ENCODE assay signal across 1 cellular context in the genomic region with DNA sequence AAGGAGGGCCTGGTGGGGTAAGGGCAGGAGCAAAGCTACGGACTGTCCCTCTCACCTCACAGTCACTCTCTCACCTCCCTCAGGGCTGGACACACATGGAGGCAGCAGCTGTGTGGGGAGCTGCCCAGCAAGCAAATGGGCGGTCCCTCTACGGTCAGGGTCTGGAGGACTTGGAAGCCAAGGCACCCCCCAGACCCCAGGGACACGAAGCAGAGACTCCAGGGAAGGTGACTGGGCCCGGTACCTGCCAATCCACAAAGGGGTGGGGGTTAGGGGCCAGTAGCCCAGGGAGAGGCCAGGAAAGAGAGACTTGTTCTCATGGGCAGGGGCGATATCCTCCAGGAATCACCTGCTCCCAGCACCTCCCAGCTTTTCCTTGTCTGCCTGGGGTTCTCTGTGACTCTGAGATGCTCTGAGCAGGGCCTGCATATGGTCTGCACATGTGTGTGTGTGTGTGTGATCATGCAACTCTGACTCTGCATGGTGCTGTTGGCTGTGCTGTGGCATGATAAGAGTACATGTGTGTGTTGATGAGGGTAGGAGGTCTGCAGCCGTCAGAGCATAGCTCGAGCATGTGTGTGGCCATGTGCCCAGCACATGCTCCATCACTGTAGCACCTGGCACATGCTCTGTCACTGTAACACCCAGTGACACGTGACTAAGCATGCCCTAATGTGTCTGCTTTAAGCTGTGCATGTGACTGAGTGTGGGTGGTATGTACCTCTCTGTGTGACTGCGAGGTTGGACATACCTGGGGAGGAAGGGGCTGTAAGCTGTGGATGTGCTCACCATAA.
TF ChIP-seq lines count a peak whose summit lies in the region.

No MANE protein-coding gene starts in this region.

TF ChIP-seq in HepG2, 621 proteins besides CTCF, POLR2A, EP300 and RAD21:
- TF ChIP-seq, protein P1, sequence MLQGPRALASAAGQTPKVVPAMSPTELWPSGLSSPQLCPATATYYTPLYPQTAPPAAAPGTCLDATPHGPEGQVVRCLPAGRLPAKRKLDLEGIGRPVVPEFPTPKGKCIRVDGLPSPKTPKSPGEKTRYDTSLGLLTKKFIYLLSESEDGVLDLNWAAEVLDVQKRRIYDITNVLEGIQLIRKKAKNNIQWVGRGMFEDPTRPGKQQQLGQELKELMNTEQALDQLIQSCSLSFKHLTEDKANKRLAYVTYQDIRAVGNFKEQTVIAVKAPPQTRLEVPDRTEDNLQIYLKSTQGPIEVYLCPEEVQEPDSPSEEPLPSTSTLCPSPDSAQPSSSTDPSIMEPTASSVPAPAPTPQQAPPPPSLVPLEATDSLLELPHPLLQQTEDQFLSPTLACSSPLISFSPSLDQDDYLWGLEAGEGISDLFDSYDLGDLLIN (CRISPR knock-in tag; IDR thresholded peaks at IDR 0.05; ENCODE audit: borderline replicate concordance) = no peak
- peak; percentile 97 for TF ChIP-seq MNT (IDR thresholded peaks at IDR 0.05)
- TF ChIP-seq RAD51 (IDR thresholded peaks at IDR 0.05; ENCODE audit: borderline replicate concordance) = peak; percentile 32; the same call in 1 of the 2 replicates
- TF ChIP-seq USF2 (IDR thresholded peaks at IDR 0.05; ENCODE audit: low read depth, low read length) = peak; percentile 31; the same call in 1 of the 2 replicates
- TF ChIP-seq USF2 (CRISPR knock-in tag; IDR thresholded peaks at IDR 0.05; ENCODE audit: borderline replicate concordance) = no peak
